13 cellular contexts compared by ENCODE assay signal in the genomic region with DNA sequence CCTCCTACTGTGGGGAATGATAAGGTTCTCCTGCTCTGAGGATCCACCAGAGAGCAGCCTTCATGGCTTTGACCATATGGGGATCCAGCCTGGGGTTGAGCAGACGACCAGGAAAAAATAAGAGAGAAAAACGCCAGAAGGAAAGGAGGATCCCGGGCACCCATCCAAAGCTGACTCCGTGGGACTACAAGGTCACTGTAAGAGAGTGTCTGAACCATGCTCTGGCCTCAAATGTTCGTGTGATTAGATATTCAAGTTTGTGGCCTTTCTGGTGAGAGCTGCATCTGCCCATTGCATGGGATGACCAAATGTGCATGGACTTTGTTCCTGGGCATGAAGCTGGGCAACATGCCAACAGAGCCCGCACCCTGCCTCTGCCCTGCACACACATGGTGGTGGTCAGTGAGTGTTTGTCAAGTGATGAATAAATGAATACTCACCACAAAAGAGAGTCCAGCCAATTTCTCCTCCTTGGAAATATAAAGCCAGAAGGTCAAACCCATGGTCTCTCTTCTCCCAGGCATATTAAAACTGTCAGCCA.
DNase-seq lines count a peak whose midpoint lies in the region; ATAC-seq and TF ChIP-seq lines count a peak whose summit lies in the region.
"Had no signal": no experiment of that assay in that cellular context is flagged by ENCODE, and none has a peak within 500 bp of the region (broad histone marks: within the 10 kb centered on the region; RNA-seq: fewer than 3 reads in every experiment).

No MANE protein-coding gene starts in this region.

- ATAC-seq in stimulated activated naive CD8-positive, alpha-beta T cell treated with anti-CD3 and anti-CD28 coated beads, Interleukin-15, Interleukin-2, amounts not matched to agents 100 U/mL and 50 U/mL, for 24 hours = no peak

- in situ Hi-C loops in GM13976 (cut with MboI; ENCODE audit: low sequenced_read_pairs, unreplicated experiment) = no loop called here

- DNase-seq in NCI-H748 (lab: John Stamatoyannopoulos, UW; ENCODE audit: unreplicated experiment) (peak; percentile 1), NCI-H748 treated with DMSO at 0.1 percent for 48 hours (lab: John Stamatoyannopoulos, UW) (no peak), NCI-H1694 treated with DMSO at 0.1 percent for 48 hours (lab: John Stamatoyannopoulos, UW) (peak; percentile 84), cerebellum (ENCODE audit: low spot score) (peak; percentile 66), GM13976 (ENCODE audit: low spot score) (no peak), HPDE6-E6E7 (ENCODE audit: extremely low spot score) (no peak)
- no peak for DNase-seq in stimulated activated naive CD8-positive, alpha-beta T cell treated with anti-CD3 and anti-CD28 coated beads, Interleukin-15, Interleukin-2, amounts not matched to agents 100 U/mL and 50 U/mL, for 24 hours
- DNase-seq: central memory CD4-positive, alpha-beta T cell; MM.1S; retina; T-helper 9 cell had no signal

- no peaks in the 10 kb centered on the region for H3K79me2 ChIP-seq in parathyroid adenoma

- H3K27ac ChIP-seq in parathyroid adenoma = peak overlapping the region; percentile 15
- H3K27ac ChIP-seq: gastroesophageal sphincter had no signal

- H3K4me2 ChIP-seq in parathyroid adenoma (ENCODE audit: low read length) = peak overlapping the region; percentile 10

- peak overlapping the region; percentile 17 for H2AFZ ChIP-seq in parathyroid adenoma

- H3K9me3 ChIP-seq in parathyroid adenoma (ENCODE audit: control insufficient read depth, low read length) = no peaks in the 10 kb centered on the region
- H3K9me3 ChIP-seq: gastroesophageal sphincter had no signal

- no peaks in the 10 kb centered on the region for H3K36me3 ChIP-seq in parathyroid adenoma (ENCODE audit: control insufficient read depth, insufficient read depth, low read length)
- H3K36me3 ChIP-seq: gastroesophageal sphincter had no signal

- no peak overlapping the region for H3K4me3 ChIP-seq in parathyroid adenoma (ENCODE audit: low read depth, low read length)
- H3K4me3 ChIP-seq: gastroesophageal sphincter had no signal

- no peaks in the 10 kb centered on the region for H3K27me3 ChIP-seq in parathyroid adenoma (ENCODE audit: control insufficient read depth, insufficient read depth, low read length)
- H3K27me3 ChIP-seq: gastroesophageal sphincter had no signal

- no peak overlapping the region for H3K9ac ChIP-seq in parathyroid adenoma

- H3K4me1 ChIP-seq in parathyroid adenoma = peaks cover 7% of the 10 kb centered on the region

- TF ChIP-seq CTCF in parathyroid adenoma (IDR thresholded peaks at IDR 0.05) (no peak), GM13976 (IDR thresholded peaks at IDR 0.05; ENCODE audit: borderline replicate concordance, control extremely low read depth, extremely low read depth, insufficient read depth, missing control alignments) (no peak)

Comparison
In these comparisons a context has a peak if more than half of its experiments do, and no peak if none do; other contexts are left out.
1. DNase-seq: peak in NCI-H748 (single experiment), NCI-H1694 treated with DMSO at 0.1 percent for 48 hours (single experiment) and cerebellum (single experiment); none in NCI-H748 treated with DMSO at 0.1 percent for 48 hours (single experiment), GM13976 (single experiment), stimulated activated naive CD8-positive, alpha-beta T cell treated with anti-CD3 and anti-CD28 coated beads, Interleukin-15, Interleukin-2, amounts not matched to agents 100 U/mL and 50 U/mL, for 24 hours (single experiment) and HPDE6-E6E7 (single experiment).